Comparison of ENCODE assay signal across 22 cellular contexts in the genomic region with DNA sequence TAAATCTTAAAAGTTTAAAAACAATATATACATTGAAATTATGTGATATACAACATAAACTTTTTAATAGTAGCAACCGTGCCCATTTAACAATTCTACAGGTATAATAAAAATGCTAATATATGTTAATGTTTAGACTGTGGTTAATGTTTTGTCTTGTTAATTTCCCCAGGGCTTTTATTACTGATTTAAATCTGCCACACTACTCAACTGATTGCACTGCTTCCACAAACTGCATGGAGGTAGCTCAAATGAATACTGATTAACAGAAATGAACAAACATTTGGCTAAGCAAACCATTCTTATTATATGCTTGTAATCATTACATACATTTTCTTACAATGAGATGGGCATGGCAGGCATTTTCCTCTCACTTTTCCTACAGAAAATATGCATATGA.
DNase-seq lines count a peak whose midpoint lies in the region; ATAC-seq lines count a peak whose summit lies in the region.
"Had no signal": no experiment of that assay in that cellular context is flagged by ENCODE, and none has a peak within 500 bp of the region (broad histone marks: within the 10 kb centered on the region; RNA-seq: fewer than 3 reads in every experiment).

No MANE protein-coding gene starts in this region.

- H3K36me3 Mint-ChIP-seq in stimulated activated memory B cell treated with anti-CD40 and anti-IgM and Interleukin-4, amounts not matched to agents 10 μg/mL and 1 μg/mL and 100 μg/mL, for 72 hours, result no peaks in the 10 kb centered on the region
- no peaks in the 10 kb centered on the region for H3K36me3 Mint-ChIP-seq in activated T-helper 17 cell treated with anti-CD3 and anti-CD28 coated beads, Interleukin-2, amount 50 U/mL, for 72 hours (ENCODE audit: low read depth)
- H3K36me3 Mint-ChIP-seq: CD8-positive, alpha-beta T cell had no signal

- H3K9me3 Mint-ChIP-seq in stimulated activated memory B cell treated with anti-CD40 and anti-IgM and Interleukin-4, amounts not matched to agents 10 μg/mL and 1 μg/mL and 100 μg/mL, for 72 hours, result no peaks in the 10 kb centered on the region
- no peaks in the 10 kb centered on the region for H3K9me3 Mint-ChIP-seq in activated T-helper 17 cell treated with anti-CD3 and anti-CD28 coated beads, Interleukin-2, amount 50 U/mL, for 72 hours
- H3K9me3 Mint-ChIP-seq: CD8-positive, alpha-beta T cell had no signal

- DNase-seq in HT-29 (ENCODE audit: low spot score) (peak; percentile 65), NCI-H69 (lab: John Stamatoyannopoulos, UW) (peak; percentile 2), left kidney (ENCODE audit: low read depth, low spot score) (peak; percentile 24)
- DNase-seq: CD8-positive, alpha-beta T cell; DMS79 treated with DMSO at 0.1 percent for 48 hours; GF-D8; NCI-H1092 treated with DMSO at 0.1 percent for 48 hours; NCI-H1436; NCI-H187; NCI-H2081 treated with DMSO at 0.1 percent for 48 hours; NCI-H2171 treated with DMSO at 0.1 percent for 48 hours; NCI-H345; NCI-H510A treated with DMSO at 0.1 percent for 48 hours; NCI-H82; SHP77; T-helper 1 cell had no signal

- H3K4me3 Mint-ChIP-seq in stimulated activated memory B cell treated with anti-CD40 and anti-IgM and Interleukin-4, amounts not matched to agents 10 μg/mL and 1 μg/mL and 100 μg/mL, for 72 hours, result no peak overlapping the region
- H3K4me3 Mint-ChIP-seq in activated T-helper 17 cell treated with anti-CD3 and anti-CD28 coated beads, Interleukin-2, amount 50 U/mL, for 72 hours, result no peak overlapping the region
- H3K4me3 Mint-ChIP-seq: B cell; CD8-positive, alpha-beta T cell had no signal

- no peak for ATAC-seq in stimulated activated memory B cell treated with anti-CD40 and anti-IgM and Interleukin-4, amounts not matched to agents 10 μg/mL and 1 μg/mL and 100 μg/mL, for 72 hours
- ATAC-seq in HG02870 (IDR thresholded peaks at IDR 0.05; ENCODE audit: unreplicated experiment) (no peak), HG03108 (IDR thresholded peaks at IDR 0.05; ENCODE audit: unreplicated experiment) (no peak)
- ATAC-seq in activated T-helper 17 cell treated with anti-CD3 and anti-CD28 coated beads, Interleukin-2, amount 50 U/mL, for 72 hours (replicated peaks), result no peak
- ATAC-seq: CD8-positive, alpha-beta T cell; Panc1 had no signal

- H3K27me3 Mint-ChIP-seq in stimulated activated memory B cell treated with anti-CD40 and anti-IgM and Interleukin-4, amounts not matched to agents 10 μg/mL and 1 μg/mL and 100 μg/mL, for 72 hours, result no peaks in the 10 kb centered on the region
- H3K27me3 Mint-ChIP-seq in activated T-helper 17 cell treated with anti-CD3 and anti-CD28 coated beads, Interleukin-2, amount 50 U/mL, for 72 hours, result peaks cover 3% of the 10 kb centered on the region
- H3K27me3 Mint-ChIP-seq: B cell had no signal

- H3K27ac Mint-ChIP-seq in stimulated activated memory B cell treated with anti-CD40 and anti-IgM and Interleukin-4, amounts not matched to agents 10 μg/mL and 1 μg/mL and 100 μg/mL, for 72 hours, result no peak overlapping the region
- H3K27ac Mint-ChIP-seq in activated T-helper 17 cell treated with anti-CD3 and anti-CD28 coated beads, Interleukin-2, amount 50 U/mL, for 72 hours, result no peak overlapping the region
- H3K27ac Mint-ChIP-seq: B cell; CD8-positive, alpha-beta T cell had no signal

- no peaks in the 10 kb centered on the region for H3K4me1 Mint-ChIP-seq in stimulated activated memory B cell treated with anti-CD40 and anti-IgM and Interleukin-4, amounts not matched to agents 10 μg/mL and 1 μg/mL and 100 μg/mL, for 72 hours
- H3K4me1 Mint-ChIP-seq in activated T-helper 17 cell treated with anti-CD3 and anti-CD28 coated beads, Interleukin-2, amount 50 U/mL, for 72 hours, result no peaks in the 10 kb centered on the region
- H3K4me1 Mint-ChIP-seq: B cell had no signal

Comparison
In these comparisons a context has a peak if more than half of its experiments do, and no peak if none do; other contexts are left out.
1. DNase-seq: peak in every context shown above with its lines; median percentile 65 in HT-29; 24 in left kidney; 2 in NCI-H69.